17 cellular contexts compared by ENCODE assay signal in genomic region chr3:102091358-102091757, GRCh38.
DNase-seq lines count a peak whose midpoint lies in the region; ATAC-seq and TF ChIP-seq lines count a peak whose summit lies in the region.
"Had no signal": no experiment of that assay in that cellular context is flagged by ENCODE, and none has a peak within 500 bp of the region (broad histone marks: within the 10 kb centered on the region; RNA-seq: fewer than 3 reads in every experiment).

No MANE protein-coding gene starts in this region.

- no peaks in the 10 kb centered on the region for H3K36me3 Mint-ChIP-seq in activated T-cell treated with anti-CD3 and anti-CD28 coated beads, Interleukin-2, amount 50 U/mL, for 24 hours (ENCODE audit: low read depth)
- peaks cover 3% of the 10 kb centered on the region for H3K36me3 Mint-ChIP-seq in activated T-helper 2 cell treated with anti-CD3 and anti-CD28 coated beads, Interferon-gamma antibody, Interleukin-2, Interleukin-4, amounts not matched to agents 10 μg/mL and 5 μg/mL and 100 μg/mL, durations not matched to agents 14 hours and 24 hours and 36 hours (ENCODE audit: low read depth)
- no peaks in the 10 kb centered on the region for H3K36me3 Mint-ChIP-seq in stimulated activated memory B cell treated with anti-CD40 and anti-IgM and Interleukin-4, amounts not matched to agents 10 μg/mL and 1 μg/mL and 100 μg/mL, for 72 hours
- H3K36me3 Mint-ChIP-seq: CD4-positive, alpha-beta memory T cell had no signal

- TF ChIP-seq CTCF in AG04450 (IDR thresholded peaks at IDR 0.05; ENCODE audit: low read depth, low read length) (no peak), gastrocnemius medialis (IDR thresholded peaks at IDR 0.05 in 4 of 5, conservative IDR thresholded peaks at IDR 0.05 in 1 of 5) (no peak)

- peak overlapping the region; percentile 97 for H3K27ac Mint-ChIP-seq in activated T-cell treated with anti-CD3 and anti-CD28 coated beads, Interleukin-2, amount 50 U/mL, for 24 hours
- peak overlapping the region; percentile 96 for H3K27ac Mint-ChIP-seq in activated T-helper 2 cell treated with anti-CD3 and anti-CD28 coated beads, Interferon-gamma antibody, Interleukin-2, Interleukin-4, amounts not matched to agents 10 μg/mL and 5 μg/mL and 100 μg/mL, durations not matched to agents 14 hours and 24 hours and 36 hours
- no peak overlapping the region for H3K27ac Mint-ChIP-seq in stimulated activated memory B cell treated with anti-CD40 and anti-IgM and Interleukin-4, amounts not matched to agents 10 μg/mL and 1 μg/mL and 100 μg/mL, for 72 hours
- H3K27ac Mint-ChIP-seq: CD4-positive, alpha-beta memory T cell had no signal

- H3K9me3 ChIP-seq in AG04450 (ENCODE audit: control insufficient read depth, insufficient read depth, low read length): no peaks in the 10 kb centered on the region
- no peaks in the 10 kb centered on the region for H3K9me3 ChIP-seq in gastrocnemius medialis
- H3K9me3 ChIP-seq: BE2C, Peyer's patch had no signal

- peaks cover 57% of the 10 kb centered on the region for H3K4me1 Mint-ChIP-seq in activated T-cell treated with anti-CD3 and anti-CD28 coated beads, Interleukin-2, amount 50 U/mL, for 24 hours (ENCODE audit: low read depth)
- peaks cover 63% of the 10 kb centered on the region for H3K4me1 Mint-ChIP-seq in activated T-helper 2 cell treated with anti-CD3 and anti-CD28 coated beads, Interferon-gamma antibody, Interleukin-2, Interleukin-4, amounts not matched to agents 10 μg/mL and 5 μg/mL and 100 μg/mL, durations not matched to agents 14 hours and 24 hours and 36 hours (ENCODE audit: low read depth)
- peaks cover 23% of the 10 kb centered on the region for H3K4me1 Mint-ChIP-seq in stimulated activated memory B cell treated with anti-CD40 and anti-IgM and Interleukin-4, amounts not matched to agents 10 μg/mL and 1 μg/mL and 100 μg/mL, for 72 hours

- in situ Hi-C loops in gastrocnemius medialis (cut with MboI; ENCODE audit: low sequenced_read_pairs in 4 of 4): no loop called here

- no peaks in the 10 kb centered on the region for H3K27me3 ChIP-seq in AG04450 (ENCODE audit: control insufficient read depth, insufficient read depth, low read length)
- no peaks in the 10 kb centered on the region for H3K27me3 ChIP-seq in gastrocnemius medialis
- H3K27me3 ChIP-seq: BE2C, Peyer's patch had no signal

- CTCF ChIA-PET in AG04450 (lab: Charles Lee): no interaction called here

- POLR2A ChIA-PET in AG04450 (lab: Yijun Ruan, JAX): interaction anchor here (0.7 to 2.2 kb wide), 2 partner anchors 230 to 242 kb away, joined by 3 to 7 read pairs; partner anchors contain the start of gene NFKBIZ

- no peak for DNase-seq in activated T-cell treated with anti-CD3 and anti-CD28 coated beads, Interleukin-2, amount 50 U/mL, for 24 hours
- DNase-seq in activated T-cell treated with anti-CD3 and anti-CD28 coated beads, Interleukin-2, amount 50 U/mL, for 1 hour: no peak
- DNase-seq in AG04450 (ENCODE audit: low read depth, low spot score): no peak
- DNase-seq in activated T-helper 2 cell treated with anti-CD3 and anti-CD28 coated beads, Interferon-gamma antibody, Interleukin-2, Interleukin-4, amounts not matched to agents 10 μg/mL and 5 μg/mL and 100 μg/mL, durations not matched to agents 14 hours and 24 hours and 36 hours (ENCODE audit: low spot score): no peak
- DNase-seq in gastrocnemius medialis: no peak
- no peak for DNase-seq in stimulated activated CD4-positive, alpha-beta T cell treated with anti-CD3 and anti-CD28 coated beads, Interleukin-1b, Interleukin-23, amount 100 ng/mL, for 48 hours
- DNase-seq: BE2C; CD4-positive, alpha-beta memory T cell; DMS79; Kasumi-1; NCI-H1105 treated with DMSO at 0.1 percent for 48 hours; NCI-H187; NCI-H2171; NCI-H82; Peyer's patch had no signal

- peaks cover 2% of the 10 kb centered on the region for H3K27me3 Mint-ChIP-seq in activated T-cell treated with anti-CD3 and anti-CD28 coated beads, Interleukin-2, amount 50 U/mL, for 24 hours
- no peaks in the 10 kb centered on the region for H3K27me3 Mint-ChIP-seq in activated T-helper 2 cell treated with anti-CD3 and anti-CD28 coated beads, Interferon-gamma antibody, Interleukin-2, Interleukin-4, amounts not matched to agents 10 μg/mL and 5 μg/mL and 100 μg/mL, durations not matched to agents 14 hours and 24 hours and 36 hours (ENCODE audit: low read depth)
- H3K27me3 Mint-ChIP-seq in stimulated activated memory B cell treated with anti-CD40 and anti-IgM and Interleukin-4, amounts not matched to agents 10 μg/mL and 1 μg/mL and 100 μg/mL, for 72 hours: no peaks in the 10 kb centered on the region
- H3K27me3 Mint-ChIP-seq: CD4-positive, alpha-beta memory T cell had no signal

- no peaks in the 10 kb centered on the region for H3K36me3 ChIP-seq in gastrocnemius medialis
- H3K36me3 ChIP-seq: BE2C, Peyer's patch had no signal

- TF ChIP-seq POLR2A in gastrocnemius medialis (IDR thresholded peaks at IDR 0.05): no peak

- H3K4me1 ChIP-seq in gastrocnemius medialis: peaks cover 20 to 28% of the 10 kb centered on the region in 2 donors

- no peak overlapping the region for H3K4me3 ChIP-seq in AG04450 (ENCODE audit: low read depth, low read length)
- H3K4me3 ChIP-seq in gastrocnemius medialis: no peak overlapping the region
- H3K4me3 ChIP-seq: Peyer's patch had no signal

- ATAC-seq in gastrocnemius medialis (no peak), GM19023 (IDR thresholded peaks at IDR 0.05; ENCODE audit: unreplicated experiment) (no peak)
- ATAC-seq in stimulated activated memory B cell treated with anti-CD40 and anti-IgM and Interleukin-4, amounts not matched to agents 10 μg/mL and 1 μg/mL and 100 μg/mL, for 72 hours: no peak

- H3K27ac ChIP-seq in AG04450 (ENCODE audit: low read depth, low read length): peak overlapping the region; percentile 91
- peak overlapping the region; percentile 69 to 81 (median 75) for H3K27ac ChIP-seq in gastrocnemius medialis
- H3K27ac ChIP-seq: Peyer's patch had no signal

- no peak overlapping the region for H3K4me3 Mint-ChIP-seq in activated T-cell treated with anti-CD3 and anti-CD28 coated beads, Interleukin-2, amount 50 U/mL, for 24 hours
- H3K4me3 Mint-ChIP-seq in activated T-helper 2 cell treated with anti-CD3 and anti-CD28 coated beads, Interferon-gamma antibody, Interleukin-2, Interleukin-4, amounts not matched to agents 10 μg/mL and 5 μg/mL and 100 μg/mL, durations not matched to agents 14 hours and 24 hours and 36 hours (ENCODE audit: low read depth): no peak overlapping the region
- H3K4me3 Mint-ChIP-seq in stimulated activated memory B cell treated with anti-CD40 and anti-IgM and Interleukin-4, amounts not matched to agents 10 μg/mL and 1 μg/mL and 100 μg/mL, for 72 hours: no peak overlapping the region
- H3K4me3 Mint-ChIP-seq: CD4-positive, alpha-beta memory T cell had no signal

- H3K9me3 Mint-ChIP-seq in activated T-cell treated with anti-CD3 and anti-CD28 coated beads, Interleukin-2, amount 50 U/mL, for 24 hours: no peaks in the 10 kb centered on the region
- H3K9me3 Mint-ChIP-seq in activated T-helper 2 cell treated with anti-CD3 and anti-CD28 coated beads, Interferon-gamma antibody, Interleukin-2, Interleukin-4, amounts not matched to agents 10 μg/mL and 5 μg/mL and 100 μg/mL, durations not matched to agents 14 hours and 24 hours and 36 hours: no peaks in the 10 kb centered on the region
- no peaks in the 10 kb centered on the region for H3K9me3 Mint-ChIP-seq in stimulated activated memory B cell treated with anti-CD40 and anti-IgM and Interleukin-4, amounts not matched to agents 10 μg/mL and 1 μg/mL and 100 μg/mL, for 72 hours
- H3K9me3 Mint-ChIP-seq: CD4-positive, alpha-beta memory T cell had no signal

- intact Hi-C loops in activated T-helper 2 cell treated with anti-CD3 and anti-CD28 coated beads, Interferon-gamma antibody, Interleukin-2, Interleukin-4, amounts not matched to agents 10 μg/mL and 5 μg/mL and 100 μg/mL, durations not matched to agents 14 hours and 24 hours and 36 hours (cut with micrococcal nuclease): loop anchor here (5.0 to 10.0 kb wide), 2 partner anchors 59 to 407 kb away; partner anchors contain the start of gene RPL24
- intact Hi-C loops in gastrocnemius medialis (cut with DNase I; ENCODE audit: low total_unique reads): no loop called here
